Comparison of ENCODE assay signal across 21 cellular contexts in genomic region chr6:30641048-30641447, GRCh38. TPM values are rescaled to one million over a fixed set of nuclear protein-coding genes. Genes with fewer than 3 reads are reported as not detected.
A peak's percentile ranks its signal among the peaks of the same experiment; 100 is the strongest.
DNase-seq lines count a peak whose midpoint lies in the region; ATAC-seq and TF ChIP-seq lines count a peak whose summit lies in the region.
"Had no signal": no experiment of that assay in that cellular context is flagged by ENCODE, and none has a peak within 500 bp of the region (broad histone marks: within the 10 kb centered on the region; RNA-seq: fewer than 3 reads in every experiment).

No MANE protein-coding gene starts in this region.

- peaks cover 4% of the 10 kb centered on the region; the same call in 1 of the 2 replicates for H3K4me1 ChIP-seq in Caco-2
- H3K4me1 ChIP-seq: SJSA1 had no signal

- no peak for TF ChIP-seq CTCF in Caco-2 (IDR thresholded peaks at IDR 0.05; ENCODE audit: insufficient read depth in 1 of 2, low read depth in 1 of 2, low read length in 1 of 2, severe bottlenecking in 1 of 2, unreplicated experiment in 1 of 2)

- ATAC-seq in left lobe of liver (peak; percentile 5), Right ventricle myocardium superior (ENCODE audit: poor library complexity) (no peak)
- ATAC-seq: body of pancreas had no signal

- POLR2A ChIA-PET in Caco-2 (lab: Charles Lee): interaction anchor here (0.6 to 1.3 kb wide), 3 partner anchors 26 to 1305 kb away, joined by 3 to 6 read pairs (median 4); partner anchors contain the start of gene CFB

- no peaks in the 10 kb centered on the region for H3K27me3 ChIP-seq in Caco-2 (replicated peaks; ENCODE audit: control insufficient read depth, insufficient read depth, low read length)
- H3K27me3 ChIP-seq: body of pancreas, Peyer's patch, sigmoid colon, SJSA1, upper lobe of left lung had no signal

- H3K4me1 Mint-ChIP-seq in activated CD4-positive, alpha-beta T cell treated with anti-CD3 and anti-CD28 coated beads, Interleukin-2, amount 10 ng/mL, durations not matched to agents 24 days and 14 days: peaks cover 17% of the 10 kb centered on the region
- H3K4me1 Mint-ChIP-seq in Caco-2 (ENCODE audit: low read depth, unreplicated experiment): peaks cover 19% of the 10 kb centered on the region

- H3K36me3 Mint-ChIP-seq in activated CD4-positive, alpha-beta T cell treated with anti-CD3 and anti-CD28 coated beads, Interleukin-2, amount 10 ng/mL, durations not matched to agents 24 days and 14 days (ENCODE audit: low read depth): peaks cover 32% of the 10 kb centered on the region
- H3K36me3 Mint-ChIP-seq in Caco-2 (ENCODE audit: insufficient read depth, unreplicated experiment): peaks cover 40% of the 10 kb centered on the region

- H3K36me3 ChIP-seq in Caco-2 (ENCODE audit: control insufficient read depth, insufficient read depth, low read length): peaks cover 3% of the 10 kb centered on the region

- no peak overlapping the region for H3K4me3 ChIP-seq in Caco-2 (ENCODE audit: low read depth, low read length)
- H3K4me3 ChIP-seq: body of pancreas, lung, mucosa of descending colon, Peyer's patch, sigmoid colon, SJSA1, upper lobe of left lung had no signal

- H3K27ac Mint-ChIP-seq in activated CD4-positive, alpha-beta T cell treated with anti-CD3 and anti-CD28 coated beads, Interleukin-2, amount 10 ng/mL, durations not matched to agents 24 days and 14 days: peak overlapping the region; percentile 64
- peak overlapping the region; percentile 84 for H3K27ac Mint-ChIP-seq in Caco-2 (ENCODE audit: unreplicated experiment)

- intact Hi-C loops in activated CD4-positive, alpha-beta T cell treated with anti-CD3 and anti-CD28 coated beads, Interleukin-2, amount 10 ng/mL, durations not matched to agents 24 days and 14 days (cut with micrococcal nuclease): no loop called here
- intact Hi-C loops in Caco-2 (cut with micrococcal nuclease; ENCODE audit: unreplicated experiment) (no loop called here), Right ventricle myocardium superior (cut with DNase I) (no loop called here)

- peak; percentile 67 for DNase-seq in activated CD4-positive, alpha-beta T cell treated with anti-CD3 and anti-CD28 coated beads, Interleukin-2, amount 10 ng/mL, durations not matched to agents 24 days and 14 days
- no peak for DNase-seq in activated CD4-positive, alpha-beta T cell treated with anti-CD3 and anti-CD28 coated beads for 48 hours
- no peak for DNase-seq in Caco-2
- peak; percentile 39 for DNase-seq in UCSD-AML1 (lab: John Stamatoyannopoulos, UW; ENCODE audit: unreplicated experiment)
- DNase-seq in left lobe of liver (ENCODE audit: low spot score): no peak
- no peak for DNase-seq in DMS 273 treated with DMSO at 0.1 percent for 48 hours (lab: John Stamatoyannopoulos, UW)
- DNase-seq in central memory CD4-positive, alpha-beta T cell: no peak
- DNase-seq in Right ventricle myocardium superior: no peak
- DNase-seq: activated CD8-positive, alpha-beta memory T cell treated with anti-CD3 and anti-CD28 coated beads for 24 hours; body of pancreas; kidney glomerular epithelial cell; mucosa of descending colon; NCI-H1092; NCI-H1930; NCI-H526; Peyer's patch; sigmoid colon had no signal

- H3K9me3 Mint-ChIP-seq in activated CD4-positive, alpha-beta T cell treated with anti-CD3 and anti-CD28 coated beads, Interleukin-2, amount 10 ng/mL, durations not matched to agents 24 days and 14 days: no peaks in the 10 kb centered on the region
- H3K9me3 Mint-ChIP-seq in Caco-2 (ENCODE audit: unreplicated experiment): no peaks in the 10 kb centered on the region
- H3K9me3 Mint-ChIP-seq: CD8-positive, alpha-beta memory T cell had no signal

- CTCF ChIA-PET in Caco-2 (lab: Charles Lee): interaction anchor here (0.6 kb wide), 1 partner anchor 15 kb away, joined by 9 read pairs; no protein-coding TSS in a partner anchor

- no peaks in the 10 kb centered on the region for H3K9me3 ChIP-seq in Caco-2
- H3K9me3 ChIP-seq: body of pancreas, mucosa of descending colon, Peyer's patch, sigmoid colon, SJSA1, upper lobe of left lung had no signal

- H3K4me3 Mint-ChIP-seq in activated CD4-positive, alpha-beta T cell treated with anti-CD3 and anti-CD28 coated beads, Interleukin-2, amount 10 ng/mL, durations not matched to agents 24 days and 14 days: no peak overlapping the region
- no peak overlapping the region for H3K4me3 Mint-ChIP-seq in Caco-2 (ENCODE audit: unreplicated experiment)

- TSS peak; percentile 16 for BruUV-seq in Caco-2 (replicated peaks; lab: Mats Ljungman, UMichigan)

- no peaks in the 10 kb centered on the region for H3K27me3 Mint-ChIP-seq in activated CD4-positive, alpha-beta T cell treated with anti-CD3 and anti-CD28 coated beads, Interleukin-2, amount 10 ng/mL, durations not matched to agents 24 days and 14 days
- no peaks in the 10 kb centered on the region for H3K27me3 Mint-ChIP-seq in Caco-2 (ENCODE audit: insufficient read depth, unreplicated experiment)
- H3K27me3 Mint-ChIP-seq: CD8-positive, alpha-beta memory T cell had no signal

RNA-seq across cellular contexts. Expression of gene C6orf136, which starts 5.9 kb away (rescaled TPM):
- 28.9 and 39.4 TPM in 2 replicates for total RNA-seq in activated CD4-positive, alpha-beta T cell treated with anti-CD3 and anti-CD28 coated beads, Interleukin-2, amount 10 ng/mL, durations not matched to agents 24 days and 14 days
- 25.4 and 25.7 TPM in 2 replicates for total RNA-seq in Caco-2 (2022)
- 13.8 TPM for total RNA-seq in left lobe of liver
- total RNA-seq in Right ventricle myocardium superior: 58.3 TPM

RNA-seq across cellular contexts. Expression of gene ATAT1, which starts 14.4 kb away (rescaled TPM):
- 11.4 and 14.4 TPM in 2 replicates for total RNA-seq in activated CD4-positive, alpha-beta T cell treated with anti-CD3 and anti-CD28 coated beads, Interleukin-2, amount 10 ng/mL, durations not matched to agents 24 days and 14 days
- total RNA-seq in Caco-2 (2022): 17.9 and 19.7 TPM in 2 replicates
- total RNA-seq in left lobe of liver: 5.1 TPM
- 1.7 TPM for total RNA-seq in Right ventricle myocardium superior

RNA-seq across cellular contexts. Expression of gene MRPS18B, which starts 23.4 kb away (rescaled TPM):
- total RNA-seq in activated CD4-positive, alpha-beta T cell treated with anti-CD3 and anti-CD28 coated beads, Interleukin-2, amount 10 ng/mL, durations not matched to agents 24 days and 14 days: 79.4 and 83.6 TPM in 2 replicates
- total RNA-seq in Caco-2 (2022) (60.0 and 62.6 TPM in 2 replicates), left lobe of liver (53.3 TPM), Right ventricle myocardium superior (124 TPM)

RNA-seq across cellular contexts. Expression of gene PPP1R10, which starts 24.0 kb away (rescaled TPM):
- total RNA-seq in activated CD4-positive, alpha-beta T cell treated with anti-CD3 and anti-CD28 coated beads, Interleukin-2, amount 10 ng/mL, durations not matched to agents 24 days and 14 days: 106 and 107 TPM in 2 replicates
- total RNA-seq in Caco-2 (2022) (91.3 and 95.4 TPM in 2 replicates), left lobe of liver (49.8 TPM), Right ventricle myocardium superior (29.6 TPM)

RNA-seq across cellular contexts. Expression of gene DHX16, which starts 31.8 kb away (rescaled TPM):
- total RNA-seq in activated CD4-positive, alpha-beta T cell treated with anti-CD3 and anti-CD28 coated beads, Interleukin-2, amount 10 ng/mL, durations not matched to agents 24 days and 14 days: 53.4 and 56.7 TPM in 2 replicates
- total RNA-seq in Caco-2 (2022) (36.6 and 40.6 TPM in 2 replicates), left lobe of liver (15.2 TPM), Right ventricle myocardium superior (20.5 TPM)

Comparison
In these comparisons a context has a peak if more than half of its experiments do, and no peak if none do; other contexts are left out.
1. DNase-seq: peak in activated CD4-positive, alpha-beta T cell treated with anti-CD3 and anti-CD28 coated beads, Interleukin-2, amount 10 ng/mL, durations not matched to agents 24 days and 14 days (single experiment) and UCSD-AML1 (single experiment); none in activated CD4-positive, alpha-beta T cell treated with anti-CD3 and anti-CD28 coated beads for 48 hours (single experiment), Caco-2 (0 of 2), left lobe of liver (single experiment), DMS 273 treated with DMSO at 0.1 percent for 48 hours (single experiment), central memory CD4-positive, alpha-beta T cell (single experiment) and Right ventricle myocardium superior (single experiment).